ENCODE assay signal across 14 cellular contexts in the genomic region with DNA sequence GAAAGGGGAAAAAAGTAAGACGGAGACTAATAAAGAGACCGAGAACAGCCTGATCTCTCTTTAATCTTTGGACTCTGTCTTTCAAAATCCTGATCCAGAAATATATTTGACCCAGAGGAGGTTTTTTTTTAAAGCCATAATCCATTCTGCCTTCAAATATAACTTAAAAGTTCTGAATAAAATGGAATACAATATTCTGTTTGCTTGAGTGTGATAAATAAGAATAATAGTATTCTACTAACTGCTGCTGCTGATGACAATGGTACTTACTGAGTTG.
A peak's percentile ranks its signal among the peaks of the same experiment; 100 is the strongest.
DNase-seq lines count a peak whose midpoint lies in the region; ATAC-seq and TF ChIP-seq lines count a peak whose summit lies in the region.
"Had no signal": no experiment of that assay in that cellular context is flagged by ENCODE, and none has a peak within 500 bp of the region (broad histone marks: within the 10 kb centered on the region; RNA-seq: fewer than 3 reads in every experiment).

No MANE protein-coding gene starts in this region.

- peaks cover 26% of the 10 kb centered on the region for H3K4me1 ChIP-seq in SJSA1 (replicated peaks)
- H3K4me1 ChIP-seq in mucosa of descending colon (ENCODE audit: low read depth) = no peaks in the 10 kb centered on the region
- H3K4me1 ChIP-seq: Caco-2 had no signal

- peaks cover 11% of the 10 kb centered on the region for H3K9me3 Mint-ChIP-seq in mesothelial cell of epicardium
- peaks cover 5% of the 10 kb centered on the region for H3K9me3 Mint-ChIP-seq in activated CD8-positive, alpha-beta memory T cell treated with anti-CD3 and anti-CD28 coated beads, Interleukin-2, amount 10 ng/mL, durations not matched to agents 7 days and 5 days (ENCODE audit: low read depth)

- H3K27me3 Mint-ChIP-seq in mesothelial cell of epicardium (ENCODE audit: low read depth) = no peaks in the 10 kb centered on the region
- H3K27me3 Mint-ChIP-seq in activated CD8-positive, alpha-beta memory T cell treated with anti-CD3 and anti-CD28 coated beads, Interleukin-2, amount 10 ng/mL, durations not matched to agents 7 days and 5 days = no peaks in the 10 kb centered on the region
- H3K27me3 Mint-ChIP-seq: CD4-positive, alpha-beta T cell had no signal

- no peaks in the 10 kb centered on the region for H3K36me3 ChIP-seq in SJSA1
- H3K36me3 ChIP-seq in mucosa of descending colon (ENCODE audit: low read depth) = no peaks in the 10 kb centered on the region

- peak; percentile 45 for ATAC-seq in left lobe of liver
- ATAC-seq in mucosa of descending colon = no peak
- no peak for ATAC-seq in activated CD8-positive, alpha-beta memory T cell treated with anti-CD3 and anti-CD28 coated beads, Interleukin-2, amount 10 ng/mL, durations not matched to agents 7 days and 5 days
- ATAC-seq: HCT116 had no signal

- H3K4me3 ChIP-seq in SJSA1 = no peak overlapping the region
- H3K4me3 ChIP-seq in mucosa of descending colon = no peak overlapping the region

- H3K27ac Mint-ChIP-seq in mesothelial cell of epicardium = peak overlapping the region; percentile 74
- no peak overlapping the region for H3K27ac Mint-ChIP-seq in activated CD8-positive, alpha-beta memory T cell treated with anti-CD3 and anti-CD28 coated beads, Interleukin-2, amount 10 ng/mL, durations not matched to agents 7 days and 5 days
- H3K27ac Mint-ChIP-seq: CD4-positive, alpha-beta T cell had no signal

- H3K9me3 ChIP-seq in SJSA1 (replicated peaks) = no peaks in the 10 kb centered on the region; the same call in 1 of the 2 replicates
- peaks cover 4% of the 10 kb centered on the region for H3K9me3 ChIP-seq in mucosa of descending colon
- H3K9me3 ChIP-seq: Caco-2 had no signal

- no peak for TF ChIP-seq CTCF in mesothelial cell of epicardium (IDR thresholded peaks at IDR 0.05; ENCODE audit: unreplicated experiment)
- TF ChIP-seq CTCF in GM13977 (IDR thresholded peaks at IDR 0.05; ENCODE audit: extremely low read depth, insufficient read depth, missing control alignments) = no peak
- no peak for TF ChIP-seq CTCF in mucosa of descending colon (IDR thresholded peaks at IDR 0.05)

- H3K27me3 ChIP-seq in SJSA1 (replicated peaks) = no peaks in the 10 kb centered on the region

- H3K4me1 Mint-ChIP-seq in mesothelial cell of epicardium = peaks cover 40% of the 10 kb centered on the region
- H3K4me1 Mint-ChIP-seq in activated CD8-positive, alpha-beta memory T cell treated with anti-CD3 and anti-CD28 coated beads, Interleukin-2, amount 10 ng/mL, durations not matched to agents 7 days and 5 days = no peaks in the 10 kb centered on the region

- intact Hi-C loops in mucosa of descending colon (cut with DNase I, micrococcal nuclease) = no loop called here

- in situ Hi-C loops in GM13977 (cut with MboI; ENCODE audit: low pct_unique_long_range_greater_than_20kb, low sequenced_read_pairs, unreplicated experiment) = no loop called here

- H3K27ac ChIP-seq in SJSA1 = peak overlapping the region; percentile 9; the same call in 1 of the 2 replicates
- H3K27ac ChIP-seq: C4-2B had no signal

- CTCF ChIA-PET in activated CD8-positive, alpha-beta memory T cell treated with anti-CD3 and anti-CD28 coated beads, Interleukin-2, amount 10 ng/mL, durations not matched to agents 7 days and 5 days (lab: Charles Lee) = no interaction called here

- no peak for DNase-seq in SJSA1 (ENCODE audit: low read depth in 1 of 2, low spot score in 2 of 2)
- DNase-seq in left lobe of liver (ENCODE audit: low spot score) = no peak
- DNase-seq in mesothelial cell of epicardium (ENCODE audit: low spot score in 2 of 2, unreplicated experiment in 2 of 2) = no peak
- no peak for DNase-seq in GM13977 (ENCODE audit: low spot score)
- no peak for DNase-seq in mucosa of descending colon
- DNase-seq in activated CD8-positive, alpha-beta memory T cell treated with anti-CD3 and anti-CD28 coated beads, Interleukin-2, amount 10 ng/mL, durations not matched to agents 7 days and 5 days = no peak
- DNase-seq: ACHN; AML-193; Caco-2; CD4-positive, alpha-beta T cell; GOT3; H7 had no signal

- H3K4me3 Mint-ChIP-seq in mesothelial cell of epicardium = no peak overlapping the region
- H3K4me3 Mint-ChIP-seq in activated CD8-positive, alpha-beta memory T cell treated with anti-CD3 and anti-CD28 coated beads, Interleukin-2, amount 10 ng/mL, durations not matched to agents 7 days and 5 days = no peak overlapping the region
- H3K4me3 Mint-ChIP-seq: CD4-positive, alpha-beta T cell had no signal

- peaks cover 5% of the 10 kb centered on the region for H3K36me3 Mint-ChIP-seq in mesothelial cell of epicardium
- H3K36me3 Mint-ChIP-seq in activated CD8-positive, alpha-beta memory T cell treated with anti-CD3 and anti-CD28 coated beads, Interleukin-2, amount 10 ng/mL, durations not matched to agents 7 days and 5 days = no peaks in the 10 kb centered on the region
